Comparison of ENCODE assay signal across 8 cellular contexts in the genomic region with DNA sequence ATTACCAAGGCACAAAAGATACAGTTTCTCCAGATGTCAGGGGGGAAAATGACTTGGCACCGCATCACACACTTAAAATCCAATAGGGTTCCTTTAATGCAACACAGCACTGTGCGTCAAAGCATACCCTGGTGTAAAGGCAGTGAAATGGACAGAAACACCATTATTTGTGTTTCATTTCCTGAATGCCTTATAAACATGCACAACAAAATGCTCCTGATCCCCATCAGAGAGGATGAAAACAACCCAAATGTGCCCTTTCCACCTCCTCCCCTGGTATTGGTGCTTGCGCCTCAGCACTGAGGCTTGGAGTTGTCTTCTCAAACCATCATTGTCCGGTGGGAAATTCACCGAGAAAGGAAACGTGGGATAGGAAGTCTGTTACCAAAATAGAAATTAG. TPM values are rescaled to one million over a fixed set of nuclear protein-coding genes. Genes with fewer than 3 reads are reported as not detected.
DNase-seq lines count a peak whose midpoint lies in the region; ATAC-seq and TF ChIP-seq lines count a peak whose summit lies in the region.

No MANE protein-coding gene starts in this region.

- H3K9me2 ChIP-seq in PC-3 (replicated peaks; ENCODE audit: low read length) = no peaks in the 10 kb centered on the region

- peak overlapping the region; percentile 75 for H2AFZ ChIP-seq in PC-3 (ENCODE audit: low read length)

- peaks cover 20% of the 10 kb centered on the region for H3K4me1 ChIP-seq in PC-3 (ENCODE audit: insufficient read depth, low read length)
- H3K4me1 ChIP-seq in lower lobe of right lung = peaks cover 48% of the 10 kb centered on the region
- H3K4me1 ChIP-seq in upper lobe of right lung = peaks cover 30% of the 10 kb centered on the region

- peak overlapping the region; percentile 94 for H3K9ac ChIP-seq in PC-3 (ENCODE audit: low read length)

- H3K27ac ChIP-seq in PC-3 (ENCODE audit: low read length) (peak overlapping the region; percentile 78), lower lobe of right lung (peak overlapping the region; percentile 96), upper lobe of right lung (peak overlapping the region; percentile 89)

- H3K4me3 ChIP-seq in PC-3 (ENCODE audit: low read length) = peak overlapping the region; percentile 87
- H3K4me3 ChIP-seq in choroid plexus epithelial cell (ENCODE audit: low read depth, low read length) = peak overlapping the region; percentile 83
- peak overlapping the region; percentile 82 for H3K4me3 ChIP-seq in lower lobe of right lung
- H3K4me3 ChIP-seq in upper lobe of right lung = peak overlapping the region; percentile 83

- H4K20me1 ChIP-seq in PC-3 (ENCODE audit: low read length) = peaks cover 36% of the 10 kb centered on the region

- TF ChIP-seq CTCF in PC-3 (conservative IDR thresholded peaks at IDR 0.05; ENCODE audit: low read depth, low read length) (no peak), choroid plexus epithelial cell (conservative IDR thresholded peaks at IDR 0.05; ENCODE audit: low read depth, low read length) (no peak), lower lobe of right lung (IDR thresholded peaks at IDR 0.05) (no peak), upper lobe of right lung (IDR thresholded peaks at IDR 0.05) (no peak)

- ATAC-seq in PC-3 = no peak
- ATAC-seq in lower lobe of right lung = peak in 1 of 2 donors; percentile 3
- no peak for ATAC-seq in upper lobe of right lung
- no peak for ATAC-seq in HG03159 (IDR thresholded peaks at IDR 0.05; ENCODE audit: unreplicated experiment)
- ATAC-seq in GM18873 (IDR thresholded peaks at IDR 0.05; ENCODE audit: low FRiP score, unreplicated experiment) = no peak

- H3K27ac Mint-ChIP-seq in activated T-cell treated with anti-CD3 and anti-CD28 coated beads, Interleukin-2, amount 50 U/mL, for 24 hours = peak overlapping the region; percentile 97

- peak overlapping the region; percentile 94 for H3K4me2 ChIP-seq in PC-3 (ENCODE audit: low read length)

- no peak for DNase-seq in activated T-cell treated with anti-CD3 and anti-CD28 coated beads, Interleukin-2, amount 50 U/mL, for 24 hours
- DNase-seq in activated T-cell treated with anti-CD3 and anti-CD28 coated beads for 4 hours = no peak
- DNase-seq in PC-3 = peak; percentile 47
- peak; percentile 66 for DNase-seq in choroid plexus epithelial cell (ENCODE audit: low read depth)
- DNase-seq in lower lobe of right lung = no peak
- DNase-seq in upper lobe of right lung = no peak

- H3K9me3 Mint-ChIP-seq in activated T-cell treated with anti-CD3 and anti-CD28 coated beads, Interleukin-2, amount 50 U/mL, for 24 hours = peaks cover 2% of the 10 kb centered on the region

- H3K27me3 ChIP-seq in PC-3 (ENCODE audit: low read length) (no peaks in the 10 kb centered on the region), lower lobe of right lung (ENCODE audit: low read depth) (no peaks in the 10 kb centered on the region), upper lobe of right lung (no peaks in the 10 kb centered on the region)

- peak overlapping the region; percentile 95 for H3K4me3 Mint-ChIP-seq in activated T-cell treated with anti-CD3 and anti-CD28 coated beads, Interleukin-2, amount 50 U/mL, for 24 hours

- POLR2A ChIA-PET in PC-3 (lab: Charles Lee; ENCODE audit: unreplicated experiment) = no interaction called here

- BruUV-seq in PC-3 (replicated peaks; lab: Mats Ljungman, UMichigan) = TSS peak; percentile 61

- peaks cover 48% of the 10 kb centered on the region for H3K4me1 Mint-ChIP-seq in activated T-cell treated with anti-CD3 and anti-CD28 coated beads, Interleukin-2, amount 50 U/mL, for 24 hours (ENCODE audit: low read depth)

- CTCF ChIA-PET in PC-3 (lab: Charles Lee) = no interaction called here

- H3K79me2 ChIP-seq in PC-3 (ENCODE audit: low read length) = peaks cover 59% of the 10 kb centered on the region

- H3K36me3 Mint-ChIP-seq in activated T-cell treated with anti-CD3 and anti-CD28 coated beads, Interleukin-2, amount 50 U/mL, for 24 hours (ENCODE audit: low read depth) = peaks cover 33% of the 10 kb centered on the region

- H3K36me3 ChIP-seq in PC-3 (ENCODE audit: low read depth, low read length) (peaks cover 9% of the 10 kb centered on the region; the same call in 1 of the 2 replicates), lower lobe of right lung (no peaks in the 10 kb centered on the region), upper lobe of right lung (no peaks in the 10 kb centered on the region)

- intact Hi-C loops in PC-3 (cut with micrococcal nuclease) = loop anchor here (2.0 kb wide), 1 partner anchor 37 kb away; no protein-coding TSS in a partner anchor
- intact Hi-C loops in lower lobe of right lung (cut with DNase I) = no loop called here
- intact Hi-C loops in upper lobe of right lung (cut with DNase I) = no loop called here

- no peaks in the 10 kb centered on the region for H3K27me3 Mint-ChIP-seq in activated T-cell treated with anti-CD3 and anti-CD28 coated beads, Interleukin-2, amount 50 U/mL, for 24 hours

- H3F3A ChIP-seq in PC-3 (ENCODE audit: low read length, unreplicated experiment) = no peaks in the 10 kb centered on the region

- H3K9me3 ChIP-seq in PC-3 (ENCODE audit: low read length) = no peaks in the 10 kb centered on the region
- H3K9me3 ChIP-seq in lower lobe of right lung = no peaks in the 10 kb centered on the region
- no peaks in the 10 kb centered on the region for H3K9me3 ChIP-seq in upper lobe of right lung

RNA-seq across cellular contexts. Expression of gene CDC27, which starts 0.8 kb away (rescaled TPM):
- total RNA-seq in PC-3 (2014; rRNA removed) (149 and 167 TPM in 2 replicates), lower lobe of right lung (76.6 TPM), upper lobe of right lung (72.1 TPM)

RNA-seq across cellular contexts. Expression of gene MYL4, which starts 20.9 kb away (rescaled TPM):
- 1.6 and 2.2 TPM in 2 replicates for total RNA-seq in PC-3 (2014; rRNA removed)
- 3.0 TPM for total RNA-seq in lower lobe of right lung
- total RNA-seq in upper lobe of right lung = 2.2 TPM

Comparison
In these comparisons a context has a peak if more than half of its experiments do, and no peak if none do; other contexts are left out.
1. DNase-seq: peak in PC-3 (single experiment) and choroid plexus epithelial cell (single experiment); none in activated T-cell treated with anti-CD3 and anti-CD28 coated beads, Interleukin-2, amount 50 U/mL, for 24 hours (single experiment), activated T-cell treated with anti-CD3 and anti-CD28 coated beads for 4 hours (single experiment), lower lobe of right lung (single experiment) and upper lobe of right lung (single experiment).
2. Peak in every context shown above with its lines, with median percentiles within 50 percentile points of each other: H3K27ac ChIP-seq and H3K4me3 ChIP-seq.